In genomic region chr1:114828251-114828650, GRCh38 we compare ENCODE assay signal across 19 cellular contexts. TPM values are rescaled to one million over a fixed set of nuclear protein-coding genes. Genes with fewer than 3 reads are reported as not detected.
DNase-seq lines count a peak whose midpoint lies in the region; FAIRE-seq and TF ChIP-seq lines count a peak whose summit lies in the region.
"Had no signal": no experiment of that assay in that cellular context is flagged by ENCODE, and none has a peak within 500 bp of the region (broad histone marks: within the 10 kb centered on the region; RNA-seq: fewer than 3 reads in every experiment).

No MANE protein-coding gene starts in this region.

- H3K27me3 ChIP-seq in MG63 (peaks cover 2% of the 10 kb centered on the region; the same call in 1 of the 2 replicates), bronchial epithelial cell (ENCODE audit: control insufficient read depth, insufficient read depth, low read length) (no peaks in the 10 kb centered on the region), mesendoderm (ENCODE audit: insufficient read depth, low read length, poor library complexity) (no peaks in the 10 kb centered on the region), esophagus muscularis mucosa (no peaks in the 10 kb centered on the region)
- H3K27me3 ChIP-seq: right atrium auricular region had no signal

- H3K27ac ChIP-seq in mesendoderm (ENCODE audit: low read depth, low read length) (no peak overlapping the region), esophagus muscularis mucosa (replicated peaks in 1 of 4) (no peak overlapping the region)
- H3K27ac ChIP-seq: right atrium auricular region, VCaP had no signal

- H4K5ac ChIP-seq in mesendoderm (ENCODE audit: low read length), result no peak overlapping the region

- no peak overlapping the region for H3K27ac Mint-ChIP-seq in mesothelial cell of epicardium
- H3K27ac Mint-ChIP-seq: activated T-helper 1 cell treated with anti-CD3 and anti-CD28 coated beads, Interleukin-12 subunit alpha, Interleukin-12 subunit beta, Interleukin-2, Interleukin-4 antibody, amounts not matched to agents 30 ng/mL and 10 ng/mL and 1 ng/mL, durations not matched to agents 14 hours and 24 hours and 36 hours; H9 had no signal

- H4K8ac ChIP-seq in mesendoderm (ENCODE audit: low read depth, low read length), result no peak overlapping the region

- DNase-seq in EH (ENCODE audit: low read depth), result peak; percentile 3
- peak; percentile 33 for DNase-seq in MG63
- DNase-seq in bronchial epithelial cell (ENCODE audit: low read depth), result peak; percentile 90
- peak; percentile 3 for DNase-seq in mesendoderm
- DNase-seq in mesothelial cell of epicardium (ENCODE audit: low spot score in 2 of 2, unreplicated experiment in 2 of 2), result no peak
- no peak for DNase-seq in mucosa of gallbladder (ENCODE audit: low spot score)
- no peak for DNase-seq in NCI-H526 (lab: John Stamatoyannopoulos, UW)
- no peak for DNase-seq in esophagus muscularis mucosa (ENCODE audit: extremely low spot score)
- DNase-seq: H9; head of caudate nucleus; NCI-H1092; NCI-H82; stimulated activated CD4-positive, alpha-beta T cell treated with anti-CD3 and anti-CD28 coated beads, Interleukin-2, amount 100 ng/mL, for 24 hours had no signal

- H3K79me1 ChIP-seq in mesendoderm (ENCODE audit: low read length), result no peaks in the 10 kb centered on the region

- H3K36me3 Mint-ChIP-seq in mesothelial cell of epicardium, result no peaks in the 10 kb centered on the region

- TF ChIP-seq EP300 in esophagus muscularis mucosa (IDR thresholded peaks at IDR 0.05), result no peak

- no peak overlapping the region for H3K23ac ChIP-seq in mesendoderm (ENCODE audit: low read length)

- H3K4me1 ChIP-seq in mesendoderm (ENCODE audit: control insufficient read depth, low read depth, low read length) (no peaks in the 10 kb centered on the region), esophagus muscularis mucosa (no peaks in the 10 kb centered on the region)
- H3K4me1 ChIP-seq: right atrium auricular region had no signal

- H3K36me3 ChIP-seq in MG63, result no peaks in the 10 kb centered on the region
- H3K36me3 ChIP-seq in bronchial epithelial cell (ENCODE audit: control insufficient read depth, insufficient read depth, low read length), result no peaks in the 10 kb centered on the region
- H3K36me3 ChIP-seq in mesendoderm (ENCODE audit: control insufficient read depth, insufficient read depth, low read length), result no peaks in the 10 kb centered on the region
- H3K36me3 ChIP-seq in esophagus muscularis mucosa, result no peaks in the 10 kb centered on the region
- H3K36me3 ChIP-seq: right atrium auricular region had no signal

- H2BK120ac ChIP-seq in mesendoderm (ENCODE audit: low read depth, low read length), result no peak overlapping the region

- H3K4me2 ChIP-seq in mesendoderm (ENCODE audit: low read length), result no peak overlapping the region

- no peaks in the 10 kb centered on the region for H3K79me2 ChIP-seq in mesendoderm (ENCODE audit: control insufficient read depth, insufficient read depth, low read length)

- FAIRE-seq in bronchial epithelial cell (lab: Jason Lieb, UNC), result no peak
- FAIRE-seq: endometrium, islet of Langerhans had no signal

- intact Hi-C loops in esophagus muscularis mucosa (cut with DNase I), result no loop called here

- H3K56ac ChIP-seq in mesendoderm (ENCODE audit: low read length), result no peak overlapping the region

- H3K9me3 Mint-ChIP-seq in mesothelial cell of epicardium, result peaks cover 26% of the 10 kb centered on the region

- no CpG with 5 or more reads among the region's 5 CpGs for WGBS in mesendoderm (ENCODE audit: extremely low coverage, insufficient coverage, low lambda C conversion rate)
- 68% methylated on average over 5 of the region's 5 CpGs for whole genome bisulfite sequencing in esophagus muscularis mucosa

- H3K27me3 Mint-ChIP-seq in mesothelial cell of epicardium (ENCODE audit: low read depth), result peaks cover 5% of the 10 kb centered on the region

- TF ChIP-seq CTCF in bronchial epithelial cell (IDR thresholded peaks at IDR 0.05; ENCODE audit: insufficient read depth, low read length, severe bottlenecking) (no peak), mesothelial cell of epicardium (IDR thresholded peaks at IDR 0.05; ENCODE audit: unreplicated experiment) (no peak), esophagus muscularis mucosa (IDR thresholded peaks at IDR 0.05) (no peak)

- H3K18ac ChIP-seq in mesendoderm (ENCODE audit: low read length), result no peak overlapping the region

- no peak overlapping the region for H3K4me3 ChIP-seq in MG63
- H3K4me3 ChIP-seq in bronchial epithelial cell (ENCODE audit: low read depth, low read length), result no peak overlapping the region
- H3K4me3 ChIP-seq in mesendoderm (ENCODE audit: low read length), result no peak overlapping the region
- H3K4me3 ChIP-seq in esophagus muscularis mucosa, result no peak overlapping the region
- H3K4me3 ChIP-seq: right atrium auricular region had no signal

- H3K4ac ChIP-seq in mesendoderm (ENCODE audit: low read depth, low read length), result no peak overlapping the region

- H2BK5ac ChIP-seq in mesendoderm (ENCODE audit: low read length), result no peak overlapping the region

- no peak overlapping the region for H2BK15ac ChIP-seq in mesendoderm (replicated peaks; ENCODE audit: low read depth)

- no peaks in the 10 kb centered on the region for H3K4me1 Mint-ChIP-seq in mesothelial cell of epicardium

- no peak overlapping the region for H3K9ac ChIP-seq in mesendoderm (ENCODE audit: low read length)

- H3K9me3 ChIP-seq in MG63 (no peaks in the 10 kb centered on the region), esophagus muscularis mucosa (no peaks in the 10 kb centered on the region)

- H2AK5ac ChIP-seq in mesendoderm (ENCODE audit: low read length), result no peak overlapping the region

- no peak overlapping the region for H3K4me3 Mint-ChIP-seq in mesothelial cell of epicardium
- H3K4me3 Mint-ChIP-seq: activated T-helper 1 cell treated with anti-CD3 and anti-CD28 coated beads, Interleukin-12 subunit alpha, Interleukin-12 subunit beta, Interleukin-2, Interleukin-4 antibody, amounts not matched to agents 30 ng/mL and 10 ng/mL and 1 ng/mL, durations not matched to agents 14 hours and 24 hours and 36 hours; H9 had no signal

- TF ChIP-seq POLR2A in esophagus muscularis mucosa (IDR thresholded peaks at IDR 0.05; ENCODE audit: low read depth), result no peak

RNA-seq across cellular contexts. Expression of gene SYCP1, which starts 26.4 kb away (rescaled TPM):
- not detected in 2 replicates for total RNA-seq in MG63 (2014; rRNA removed; shearing (Covaris generic); ENCODE audit: low replicate concordance)
- total RNA-seq in bronchial epithelial cell (not detected in 2 replicates), mesothelial cell of epicardium (not detected in 3 replicates), mucosa of gallbladder (not detected), esophagus muscularis mucosa (not detected)
- 0.21 TPM for polyA plus RNA-seq in mesendoderm (2013, experiment 1 of 2)
- polyA plus RNA-seq in mesendoderm (2013, experiment 2 of 2), result 0.13 TPM
- total RNA-seq: activated T-helper 1 cell treated with anti-CD3 and anti-CD28 coated beads, Interleukin-12 subunit alpha, Interleukin-12 subunit beta, Interleukin-2, Interleukin-4 antibody, amounts not matched to agents 30 ng/mL and 10 ng/mL and 1 ng/mL, durations not matched to agents 14 hours and 24 hours and 36 hours; cerebellum; H9; right atrium auricular region had no signal

RNA-seq across cellular contexts. Expression of gene SIKE1, which starts 47.8 kb away (rescaled TPM):
- 27.8 and 36.7 TPM in 2 replicates for total RNA-seq in MG63 (2014; rRNA removed; shearing (Covaris generic); ENCODE audit: low replicate concordance)
- total RNA-seq in bronchial epithelial cell (45.3 and 90.5 TPM in 2 replicates), mesothelial cell of epicardium (61.0 to 64.2 TPM (median 62.8 TPM) in 3 replicates), mucosa of gallbladder (36.9 TPM), esophagus muscularis mucosa (10 to 100 TPM; 31.5 to 60.7 (median 50.9) TPM)
- polyA plus RNA-seq in mesendoderm (2013, experiment 1 of 2), result 36.6 TPM
- polyA plus RNA-seq in mesendoderm (2013, experiment 2 of 2), result 39.3 TPM

Comparison
In these comparisons a context has a peak if more than half of its experiments do, and no peak if none do; other contexts are left out.
1. DNase-seq: peak in EH (single experiment), MG63 (single experiment), bronchial epithelial cell (single experiment) and mesendoderm (single experiment); none in mesothelial cell of epicardium (0 of 2), mucosa of gallbladder (single experiment), NCI-H526 (0 of 2) and esophagus muscularis mucosa (single experiment).